11 cellular contexts compared by ENCODE assay signal in genomic region chr2:67389286-67389685, GRCh38. TPM values are rescaled to one million over a fixed set of nuclear protein-coding genes. Genes with fewer than 3 reads are reported as not detected.
DNase-seq lines count a peak whose midpoint lies in the region; ATAC-seq, FAIRE-seq and TF ChIP-seq lines count a peak whose summit lies in the region.
"Had no signal": no experiment of that assay in that cellular context is flagged by ENCODE, and none has a peak within 500 bp of the region (broad histone marks: within the 10 kb centered on the region; RNA-seq: fewer than 3 reads in every experiment).

No MANE protein-coding gene starts in this region.

- peak overlapping the region; percentile 96 for H4K91ac ChIP-seq in IMR-90 (ENCODE audit: insufficient read depth, low read depth, low read length)

- H4K5ac ChIP-seq in IMR-90 (ENCODE audit: low read depth, low read length), result peak overlapping the region; percentile 99; the same call in 1 of the 2 replicates

- in situ Hi-C loops in IMR-90 (cut with MboI; ENCODE audit: low sequenced_read_pairs), result no loop called here

- FAIRE-seq in keratinocyte (lab: Jason Lieb, UNC) (no peak), GM12891 (lab: Jason Lieb, UNC) (no peak)
- FAIRE-seq: K562, TTC549 had no signal

- TF ChIP-seq RAD21 in IMR-90 (IDR thresholded peaks at IDR 0.05; ENCODE audit: low read length), result no peak

- H4K20me1 ChIP-seq in IMR-90 (ENCODE audit: insufficient read depth, low read length) (no peaks in the 10 kb centered on the region), keratinocyte (ENCODE audit: control insufficient read depth, extremely low read depth, insufficient read depth, low read length) (no peaks in the 10 kb centered on the region)

- H3K9ac ChIP-seq in IMR-90 (ENCODE audit: low read depth, low read length) (peak overlapping the region; percentile 82; the same call in 1 of the 2 replicates), keratinocyte (ENCODE audit: control insufficient read depth, extremely low read depth, insufficient read depth, low read length) (no peak overlapping the region)

- no TSS peak for BruUV-seq in IMR-90 (replicated peaks; lab: Mats Ljungman, UMichigan)

- no peak overlapping the region for H2AK5ac ChIP-seq in IMR-90 (ENCODE audit: low read depth, low read length)

- POLR2A ChIA-PET in IMR-90 (lab: Charles Lee; ENCODE audit: unreplicated experiment), result no interaction called here

- H3K4me2 ChIP-seq in IMR-90 (ENCODE audit: low read depth, low read length), result peak overlapping the region; percentile 57; the same call in 1 of the 2 replicates
- H3K4me2 ChIP-seq in keratinocyte (ENCODE audit: control insufficient read depth, extremely low read depth, insufficient read depth, low read depth, low read length), result peak overlapping the region; percentile 7

- H3K4me1 ChIP-seq in IMR-90 (ENCODE audit: control insufficient read depth, insufficient read depth, low read length) (peaks cover 18% of the 10 kb centered on the region), keratinocyte (ENCODE audit: control insufficient read depth, extremely low read depth, insufficient read depth, low read length) (peaks cover 13% of the 10 kb centered on the region), upper lobe of right lung (peaks cover 5% of the 10 kb centered on the region)

- TF ChIP-seq POLR2A in IMR-90 (IDR thresholded peaks at IDR 0.05; ENCODE audit: low read depth, low read length) (no peak), GM12891 (IDR thresholded peaks at IDR 0.05; ENCODE audit: low read depth, low read length) (no peak)

- no peaks in the 10 kb centered on the region for H3K36me3 Mint-ChIP-seq in activated naive CD4-positive, alpha-beta T cell treated with anti-CD3 and anti-CD28 coated beads for 36 hours (ENCODE audit: low read depth)

- H3K18ac ChIP-seq in IMR-90 (ENCODE audit: low read depth, low read length), result peak overlapping the region; percentile 100

- peak overlapping the region; percentile 96 for H2BK5ac ChIP-seq in IMR-90 (ENCODE audit: low read depth, low read length, poor library complexity, severe bottlenecking)

- H3K27me3 ChIP-seq in IMR-90 (ENCODE audit: control insufficient read depth, insufficient read depth, low read length) (no peaks in the 10 kb centered on the region), keratinocyte (ENCODE audit: control insufficient read depth, extremely low read depth, insufficient read depth, low read length) (no peaks in the 10 kb centered on the region), upper lobe of right lung (no peaks in the 10 kb centered on the region)

- no peak overlapping the region for H3K4me3 ChIP-seq in IMR-90 (ENCODE audit: insufficient read depth, low read depth, low read length)
- no peak overlapping the region for H3K4me3 ChIP-seq in choroid plexus epithelial cell (ENCODE audit: low read depth, low read length)
- no peak overlapping the region for H3K4me3 ChIP-seq in keratinocyte (ENCODE audit: control insufficient read depth in 2 of 3, extremely low read depth in 1 of 3, insufficient read depth in 2 of 3, low read depth in 1 of 3, low read length in 3 of 3)
- no peak overlapping the region for H3K4me3 ChIP-seq in upper lobe of right lung
- H3K4me3 ChIP-seq: K562 had no signal

- H2AFZ ChIP-seq in IMR-90 (replicated peaks; ENCODE audit: low read length, poor library complexity) (no peak overlapping the region), keratinocyte (ENCODE audit: control insufficient read depth, low read length) (peak overlapping the region; percentile 50)

- WGBS in IMR-90 (ENCODE audit: extremely low coverage in 2 of 2, insufficient read length in 1 of 2), 2 experiments, result no CpG with 5 or more reads among the region's 2 CpGs

- no peak for TF ChIP-seq CTCF in IMR-90 (conservative IDR thresholded peaks at IDR 0.05; ENCODE audit: low read depth, low read length)
- no peak for TF ChIP-seq CTCF in choroid plexus epithelial cell (conservative IDR thresholded peaks at IDR 0.05; ENCODE audit: low read depth, low read length)
- no peak for TF ChIP-seq CTCF in keratinocyte (optimal IDR thresholded peaks at IDR 0.05 in 1 of 3, IDR thresholded peaks at IDR 0.05 in 1 of 3, conservative IDR thresholded peaks at IDR 0.05 in 1 of 3; ENCODE audit: extremely low read depth in 1 of 3, insufficient read depth in 2 of 3, low read length in 3 of 3)
- no peak for TF ChIP-seq CTCF in upper lobe of right lung (IDR thresholded peaks at IDR 0.05)

- H3K9me3 Mint-ChIP-seq in activated naive CD4-positive, alpha-beta T cell treated with anti-CD3 and anti-CD28 coated beads for 36 hours, result no peaks in the 10 kb centered on the region

- peak overlapping the region; percentile 95 for H2BK120ac ChIP-seq in IMR-90 (ENCODE audit: low read depth, low read length)

- no peaks in the 10 kb centered on the region for H3K27me3 Mint-ChIP-seq in activated naive CD4-positive, alpha-beta T cell treated with anti-CD3 and anti-CD28 coated beads for 36 hours (ENCODE audit: low read depth)

- H2AK9ac ChIP-seq in IMR-90 (replicated peaks; ENCODE audit: low read depth, low read length, poor library complexity), result no peak overlapping the region

- H3K79me2 ChIP-seq in keratinocyte (ENCODE audit: control insufficient read depth, insufficient read depth, low read length), result no peaks in the 10 kb centered on the region

- peak overlapping the region; percentile 92 to 94 for H4K8ac ChIP-seq in IMR-90 (ENCODE audit: low read depth in 2 of 2, low read length in 2 of 2)

- ATAC-seq in IMR-90 (ENCODE audit: low read depth) (peak; percentile 84), upper lobe of right lung (no peak)
- ATAC-seq: K562 had no signal

- H3K4me3 Mint-ChIP-seq in activated naive CD4-positive, alpha-beta T cell treated with anti-CD3 and anti-CD28 coated beads for 36 hours, result no peak overlapping the region

- CTCF ChIA-PET in IMR-90 (lab: Yijun Ruan, JAX), result interaction anchor here (0.9 to 1.0 kb wide), 2 partner anchors 14 to 15 kb away, joined by 3 to 4 read pairs; no protein-coding TSS in a partner anchor
- CTCF ChIA-PET in activated naive CD4-positive, alpha-beta T cell treated with anti-CD3 and anti-CD28 coated beads for 36 hours (lab: Charles Lee), result no interaction called here

- peak overlapping the region; percentile 99; the same call in 2 of the 3 replicates for H2BK15ac ChIP-seq in IMR-90 (ENCODE audit: low read depth, low read length)

- peak; percentile 70 for DNase-seq in IMR-90
- peak; percentile 82 for DNase-seq in choroid plexus epithelial cell (ENCODE audit: low read depth)
- no peak for DNase-seq in keratinocyte (ENCODE audit: low read depth, low spot score)
- no peak for DNase-seq in upper lobe of right lung
- DNase-seq in GM12891 (ENCODE audit: insufficient read length, low spot score), result no peak
- DNase-seq in activated naive CD4-positive, alpha-beta T cell treated with anti-CD3 and anti-CD28 coated beads for 36 hours, result no peak
- no peak for DNase-seq in globus pallidus (ENCODE audit: low spot score)
- DNase-seq: DMS79 treated with DMSO at 0.1 percent for 48 hours; stimulated activated CD4-positive, alpha-beta T cell treated with anti-CD3 and anti-CD28 coated beads, Interleukin-2, amount 100 ng/mL, for 24 hours had no signal

- no peak overlapping the region for H3K27ac Mint-ChIP-seq in activated naive CD4-positive, alpha-beta T cell treated with anti-CD3 and anti-CD28 coated beads for 36 hours

- H3K9me3 ChIP-seq in IMR-90 (ENCODE audit: control insufficient read depth, insufficient read depth, low read length) (no peaks in the 10 kb centered on the region), keratinocyte (ENCODE audit: control insufficient read depth, low read depth, low read length) (no peaks in the 10 kb centered on the region), upper lobe of right lung (no peaks in the 10 kb centered on the region)

- H3K9me1 ChIP-seq in IMR-90 (ENCODE audit: insufficient read depth, low read length) (peaks cover 7% of the 10 kb centered on the region), keratinocyte (ENCODE audit: control insufficient read depth, extremely low read depth, insufficient read depth, low read length) (no peaks in the 10 kb centered on the region)

- intact Hi-C loops in IMR-90 (cut with micrococcal nuclease) (no loop called here), upper lobe of right lung (cut with DNase I) (no loop called here)
- intact Hi-C loops in activated naive CD4-positive, alpha-beta T cell treated with anti-CD3 and anti-CD28 coated beads for 36 hours (cut with micrococcal nuclease), result no loop called here

- no peaks in the 10 kb centered on the region for H3K4me1 Mint-ChIP-seq in activated naive CD4-positive, alpha-beta T cell treated with anti-CD3 and anti-CD28 coated beads for 36 hours (ENCODE audit: low read depth)

- peak overlapping the region; percentile 93 for H3K56ac ChIP-seq in IMR-90 (ENCODE audit: extremely low read depth, insufficient read depth, low read length)

- H3K14ac ChIP-seq in IMR-90 (replicated peaks; ENCODE audit: low read depth, low read length), result peak overlapping the region; percentile 90

- dilution Hi-C loops in IMR-90 (cut with HindIII; ENCODE audit: low sequenced_read_pairs, unreplicated experiment), result no loop called here
- dilution Hi-C loops in keratinocyte (cut with MboI; ENCODE audit: extremely low pct_ligation_motif_present, low sequenced_read_pairs), result no loop called here

- H3K27ac ChIP-seq in IMR-90 (ENCODE audit: insufficient read depth, low read length) (peak overlapping the region; percentile 96), keratinocyte (ENCODE audit: control insufficient read depth, insufficient read depth, low read length) (no peak overlapping the region), upper lobe of right lung (peak overlapping the region; percentile 25)

- H3K23ac ChIP-seq in IMR-90 (ENCODE audit: low read depth, low read length), result peak overlapping the region; percentile 96; the same call in 1 of the 2 replicates

- H2BK20ac ChIP-seq in IMR-90 (ENCODE audit: low read depth, low read length), result peak overlapping the region; percentile 98

- H3K79me1 ChIP-seq in IMR-90 (ENCODE audit: low read depth in 1 of 2, low read length in 2 of 2), result peaks cover 10 to 18% of the 10 kb centered on the region in 2 experiments; a peak in 2 of 4 replicates

- H3K36me3 ChIP-seq in IMR-90 (ENCODE audit: control insufficient read depth, insufficient read depth, low read length), result no peaks in the 10 kb centered on the region
- H3K36me3 ChIP-seq in keratinocyte (ENCODE audit: control insufficient read depth in 2 of 2, extremely low read depth in 1 of 2, insufficient read depth in 2 of 2, low read length in 2 of 2), result no peaks in the 10 kb centered on the region
- H3K36me3 ChIP-seq in upper lobe of right lung, result no peaks in the 10 kb centered on the region

- H3K4ac ChIP-seq in IMR-90 (ENCODE audit: low read depth, low read length), result peak overlapping the region; percentile 95; the same call in 1 of the 2 replicates

RNA-seq across cellular contexts. Expression of gene ETAA1, which starts 7.8 kb away (rescaled TPM):
- total RNA-seq in IMR-90 (2012; rRNA removed) (8.1 and 19.2 TPM in 2 replicates), upper lobe of right lung (13.7 TPM)
- polyA plus RNA-seq in IMR-90 (2012; rRNA removed) (5.2 and 6.9 TPM in 2 replicates), keratinocyte (5.5 to 11.5 TPM (median 6.4 TPM) in 3 replicates)
- polyA plus RNA-seq in IMR-90 (2012; cell fraction: cytosol; rRNA removed), result 2.3 and 2.4 TPM in 2 replicates
- 3.4 and 12.7 TPM in 2 replicates for polyA plus RNA-seq in IMR-90 (2012; cell fraction: nucleus; rRNA removed; ENCODE audit: low replicate concordance)
- 8.6 TPM for polyA plus RNA-seq in keratinocyte (2011; ENCODE audit: low read depth)
- polyA plus RNA-seq in keratinocyte (2011; cell fraction: cytosol; rRNA removed), result 4.0 and 8.3 TPM in 2 replicates
- 8.5 and 11.8 TPM in 2 replicates for polyA plus RNA-seq in keratinocyte (2011; cell fraction: nucleus; rRNA removed)
- 5.8 and 6.9 TPM in 2 replicates for polyA plus RNA-seq in keratinocyte (2012; ENCODE audit: low replicate concordance)
- polyA minus RNA-seq in keratinocyte, result 0.39 to 8.8 TPM (median 2.7 TPM) in 3 replicates
- 5.6 TPM for polyA minus RNA-seq in keratinocyte (2011; cell fraction: cytosol; rRNA and poly(A)+ RNA removed)
- 3.2 and 7.0 TPM in 2 replicates for polyA minus RNA-seq in keratinocyte (2011; cell fraction: nucleus; rRNA and poly(A)+ RNA removed)
- 7.1 TPM for polyA plus RNA-seq in GM12891 (2012; ENCODE audit: low read depth, missing spikeins)
- total RNA-seq in activated naive CD4-positive, alpha-beta T cell treated with anti-CD3 and anti-CD28 coated beads for 36 hours, result 10 to 100 TPM; 12.8 to 14.0 TPM

Comparison
In these comparisons a context has a peak if more than half of its experiments do, and no peak if none do; other contexts are left out.
1. DNase-seq: peak in IMR-90 (single experiment) and choroid plexus epithelial cell (single experiment); none in keratinocyte (single experiment), upper lobe of right lung (single experiment), GM12891 (single experiment), activated naive CD4-positive, alpha-beta T cell treated with anti-CD3 and anti-CD28 coated beads for 36 hours (single experiment) and globus pallidus (single experiment).